8 cellular contexts compared by ENCODE assay signal in the genomic region with DNA sequence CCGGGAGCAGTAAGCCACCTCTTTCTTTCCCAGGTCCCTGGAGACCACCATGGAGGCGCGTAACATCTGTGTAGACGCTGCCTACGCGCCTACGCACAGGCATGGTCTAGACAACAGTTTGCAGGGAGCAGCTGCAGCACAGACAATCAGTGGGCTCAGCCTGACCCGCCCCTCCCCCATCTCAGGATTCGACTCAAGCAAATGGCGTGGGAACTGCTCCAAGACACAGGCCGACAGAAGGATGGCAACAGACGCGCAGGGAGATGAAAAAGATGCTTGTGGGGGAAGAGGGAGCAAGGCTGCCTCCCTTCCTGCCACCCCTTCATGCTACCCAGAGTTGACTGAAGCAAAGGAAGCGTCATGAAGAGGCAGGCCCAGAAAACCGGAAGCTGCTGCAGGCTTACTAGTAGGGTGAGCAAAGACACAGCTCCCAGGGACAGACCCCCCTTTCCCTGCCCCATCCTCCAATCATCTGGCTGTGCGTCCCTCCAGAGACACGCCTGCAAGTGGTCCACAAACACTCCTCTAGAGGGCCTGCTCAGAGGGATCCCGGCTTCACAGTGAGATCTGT. TPM values are rescaled to one million over a fixed set of nuclear protein-coding genes. Genes with fewer than 3 reads are reported as not detected.
DNase-seq lines count a peak whose midpoint lies in the region; ATAC-seq lines count a peak whose summit lies in the region.

No MANE protein-coding gene starts in this region.

- H2BK5ac ChIP-seq in mesendoderm (ENCODE audit: low read length): no peak overlapping the region

- H2BK15ac ChIP-seq in mesendoderm (replicated peaks; ENCODE audit: low read depth): no peak overlapping the region

- no peaks in the 10 kb centered on the region for H3K9me3 ChIP-seq in Karpas-422 (ENCODE audit: low read length)

- H3K56ac ChIP-seq in mesendoderm (ENCODE audit: low read length): peak overlapping the region; percentile 42

- H3K27ac ChIP-seq in mesendoderm (ENCODE audit: low read depth, low read length) (no peak overlapping the region), substantia nigra (ENCODE audit: low read depth, low read length, poor library complexity, severe bottlenecking) (peak overlapping the region; percentile 84), Karpas-422 (ENCODE audit: low read length) (no peak overlapping the region)

- H3K4me1 ChIP-seq in mesendoderm (ENCODE audit: control insufficient read depth, low read depth, low read length): no peaks in the 10 kb centered on the region
- peaks cover 8% of the 10 kb centered on the region for H3K4me1 ChIP-seq in Karpas-422 (ENCODE audit: low read length)

- H3K4me2 ChIP-seq in mesendoderm (ENCODE audit: low read length) (no peak overlapping the region), Karpas-422 (ENCODE audit: low read depth, low read length, poor library complexity, severe bottlenecking) (no peak overlapping the region)

- H2AK5ac ChIP-seq in mesendoderm (ENCODE audit: low read length): no peak overlapping the region

- peak; percentile 91 for DNase-seq in G401 (ENCODE audit: low spot score)
- peak; percentile 53 for DNase-seq in T-helper 22 cell (ENCODE audit: low read depth)
- DNase-seq in cerebellar cortex (ENCODE audit: low spot score): peak; percentile 87
- DNase-seq in mesendoderm: peak; percentile 65
- DNase-seq in substantia nigra (lab: John Stamatoyannopoulos, UW): peak in 42 of 49 donors; percentile 14 to 85 (median 60)
- DNase-seq in NCI-H526 (lab: John Stamatoyannopoulos, UW): no peak
- no peak for DNase-seq in Karpas-422

- WGBS in mesendoderm (ENCODE audit: extremely low coverage, insufficient coverage, low lambda C conversion rate): no CpG with 5 or more reads among the region's 18 CpGs

- H3K9me2 ChIP-seq in Karpas-422 (replicated peaks; ENCODE audit: insufficient read depth, low read length): no peaks in the 10 kb centered on the region

- H3K9ac ChIP-seq in mesendoderm (ENCODE audit: low read length) (no peak overlapping the region), Karpas-422 (ENCODE audit: low read length) (no peak overlapping the region)

- H3K36me3 ChIP-seq in mesendoderm (ENCODE audit: control insufficient read depth, insufficient read depth, low read length) (no peaks in the 10 kb centered on the region), Karpas-422 (ENCODE audit: insufficient read depth, low read length) (peaks cover 4% of the 10 kb centered on the region; the same call in 1 of the 2 replicates)

- H3K79me2 ChIP-seq in mesendoderm (ENCODE audit: control insufficient read depth, insufficient read depth, low read length) (peaks cover 19% of the 10 kb centered on the region), Karpas-422 (ENCODE audit: low read length) (peaks cover 48% of the 10 kb centered on the region)

- peaks cover 26% of the 10 kb centered on the region for H3K79me1 ChIP-seq in mesendoderm (ENCODE audit: low read length)

- H2AFZ ChIP-seq in Karpas-422 (ENCODE audit: low read length): no peak overlapping the region

- H3K27me3 ChIP-seq in mesendoderm (ENCODE audit: insufficient read depth, low read length, poor library complexity): no peaks in the 10 kb centered on the region
- no peaks in the 10 kb centered on the region for H3K27me3 ChIP-seq in Karpas-422 (ENCODE audit: low read length)

- no peak for ATAC-seq in HG03442 (IDR thresholded peaks at IDR 0.05; ENCODE audit: unreplicated experiment)

- H3K4ac ChIP-seq in mesendoderm (ENCODE audit: low read depth, low read length): no peak overlapping the region

- no peak overlapping the region for H3K23ac ChIP-seq in mesendoderm (ENCODE audit: low read length)

- H3K4me3 ChIP-seq in mesendoderm (ENCODE audit: low read length) (no peak overlapping the region), Karpas-422 (ENCODE audit: low read length) (no peak overlapping the region)

- in situ Hi-C loops in G401 (cut with HindIII; ENCODE audit: low sequenced_read_pairs): no loop called here

- H2BK120ac ChIP-seq in mesendoderm (ENCODE audit: low read depth, low read length): no peak overlapping the region

- no peaks in the 10 kb centered on the region for H4K20me1 ChIP-seq in Karpas-422 (ENCODE audit: insufficient read depth, low read depth, low read length)

- H4K5ac ChIP-seq in mesendoderm (ENCODE audit: low read length): no peak overlapping the region

- H3K18ac ChIP-seq in mesendoderm (ENCODE audit: low read length): no peak overlapping the region

- no peak overlapping the region for H4K8ac ChIP-seq in mesendoderm (ENCODE audit: low read depth, low read length)

RNA-seq across cellular contexts. Expression of a gene that starts 19.5 kb away (rescaled TPM):
- total RNA-seq in G401 (2014; rRNA removed; shearing (Covaris generic)): 13.6 and 19.9 TPM in 2 replicates
- 27.9 TPM for polyA plus RNA-seq in mesendoderm (2013, experiment 1 of 2)
- polyA plus RNA-seq in mesendoderm (2013, experiment 2 of 2): 28.0 TPM
- total RNA-seq in Karpas-422 (2014; rRNA removed; shearing (Covaris generic); ENCODE audit: low replicate concordance): 27.0 and 44.6 TPM in 2 replicates

RNA-seq across cellular contexts. Expression of a gene that starts 31.5 kb away (rescaled TPM):
- 37.5 and 57.9 TPM in 2 replicates for total RNA-seq in G401 (2014; rRNA removed; shearing (Covaris generic))
- polyA plus RNA-seq in mesendoderm (2013, experiment 1 of 2): 64.1 TPM
- polyA plus RNA-seq in mesendoderm (2013, experiment 2 of 2): 62.9 TPM
- 19.4 and 19.5 TPM in 2 replicates for total RNA-seq in Karpas-422 (2014; rRNA removed; shearing (Covaris generic); ENCODE audit: low replicate concordance)

RNA-seq across cellular contexts. Expression of a gene that starts 42.7 kb away (rescaled TPM):
- total RNA-seq in G401 (2014; rRNA removed; shearing (Covaris generic)): 46.3 and 91.0 TPM in 2 replicates
- 8.1 TPM for polyA plus RNA-seq in mesendoderm (2013, experiment 1 of 2)
- 7.6 TPM for polyA plus RNA-seq in mesendoderm (2013, experiment 2 of 2)
- 0.75 and 7.1 TPM in 2 replicates for total RNA-seq in Karpas-422 (2014; rRNA removed; shearing (Covaris generic); ENCODE audit: low replicate concordance)

Comparison
In these comparisons a context has a peak if more than half of its experiments do, and no peak if none do; other contexts are left out.
1. DNase-seq: peak in G401 (single experiment), T-helper 22 cell (single experiment), cerebellar cortex (single experiment), mesendoderm (single experiment) and substantia nigra (42 of 49); none in NCI-H526 (0 of 2) and Karpas-422 (single experiment).